10 cellular contexts compared by ENCODE assay signal in genomic region chr22:23204541-23205157, GRCh38. TPM values are rescaled to one million over a fixed set of nuclear protein-coding genes. Genes with fewer than 3 reads are reported as not detected.
DNase-seq lines count a peak whose midpoint lies in the region; ATAC-seq, FAIRE-seq and TF ChIP-seq lines count a peak whose summit lies in the region.
"Had no signal": no experiment of that assay in that cellular context is flagged by ENCODE, and none has a peak within 500 bp of the region (broad histone marks: within the 10 kb centered on the region; RNA-seq: fewer than 3 reads in every experiment).

No MANE protein-coding gene starts in this region.

- H3K27ac Mint-ChIP-seq in activated T-cell treated with anti-CD3 and anti-CD28 coated beads, Interleukin-2, amount 50 U/mL, for 24 hours = peak overlapping the region; percentile 22
- H3K27ac Mint-ChIP-seq in activated T-cell treated with anti-CD3 and anti-CD28 coated beads, Interleukin-2, amount 50 U/mL, for 72 hours = no peak overlapping the region
- H3K27ac Mint-ChIP-seq in HFFc6 = no peak overlapping the region
- H3K27ac Mint-ChIP-seq: B cell had no signal

- no peak overlapping the region for H3K4me3 Mint-ChIP-seq in activated T-cell treated with anti-CD3 and anti-CD28 coated beads, Interleukin-2, amount 50 U/mL, for 24 hours
- no peak overlapping the region for H3K4me3 Mint-ChIP-seq in activated T-cell treated with anti-CD3 and anti-CD28 coated beads, Interleukin-2, amount 50 U/mL, for 72 hours
- H3K4me3 Mint-ChIP-seq in HFFc6 = no peak overlapping the region
- H3K4me3 Mint-ChIP-seq: B cell had no signal

- H3K4me1 ChIP-seq in aorta (ENCODE audit: control insufficient read depth in 1 of 2, insufficient read depth in 2 of 2, low read length in 2 of 2) = peaks cover 0 to 4% of the 10 kb centered on the region in 2 donors

- H3K4me3 ChIP-seq in coronary artery = peak overlapping the region; percentile 34
- no peak overlapping the region for H3K4me3 ChIP-seq in aorta (ENCODE audit: low read length in 2 of 2)

- H3K27ac ChIP-seq in coronary artery (peak overlapping the region; percentile 50 to 87), aorta (ENCODE audit: low read depth in 1 of 2, low read length in 2 of 2) (peak overlapping the region in 1 of 2 donors; percentile 88)

- intact Hi-C loops in aorta (cut with DNase I) = no loop called here

- ATAC-seq in activated T-cell treated with anti-CD3 and anti-CD28 coated beads, Interleukin-2, amount 50 U/mL, for 72 hours (replicated peaks in 1 of 2) = no peak
- peak; percentile 61 for ATAC-seq in aorta (ENCODE audit: low FRiP score)

- no peaks in the 10 kb centered on the region for H3K36me3 ChIP-seq in aorta (ENCODE audit: control insufficient read depth in 1 of 2, insufficient read depth in 2 of 2, low read length in 1 of 2)

- no peak for DNase-seq in activated T-cell treated with anti-CD3 and anti-CD28 coated beads, Interleukin-2, amount 50 U/mL, for 24 hours
- no peak for DNase-seq in activated T-cell treated with anti-CD3 and anti-CD28 coated beads, Interleukin-2, amount 50 U/mL, for 72 hours
- DNase-seq in coronary artery (ENCODE audit: low spot score) (no peak), mucosa of gallbladder (ENCODE audit: low spot score) (peak; percentile 62), aorta (peak; percentile 83 to 86), T-helper 9 cell (no peak), RCC 7860 (ENCODE audit: low spot score) (no peak), HFFc6 (no peak)
- DNase-seq: NK-92 treated with Interleukin-12 subunit alpha and Interleukin-12 subunit beta, amount 100 ng/mL, for 24 hours had no signal

- 4 to 7% methylated on average over 11 of the region's 11 CpGs for WGBS in aorta, 2 donors

- FAIRE-seq in RCC 7860 (lab: Jason Lieb, UNC) = no peak

- H3K27me3 Mint-ChIP-seq in activated T-cell treated with anti-CD3 and anti-CD28 coated beads, Interleukin-2, amount 50 U/mL, for 24 hours = no peaks in the 10 kb centered on the region
- no peaks in the 10 kb centered on the region for H3K27me3 Mint-ChIP-seq in activated T-cell treated with anti-CD3 and anti-CD28 coated beads, Interleukin-2, amount 50 U/mL, for 72 hours (ENCODE audit: low read depth)
- no peaks in the 10 kb centered on the region; the same call in 1 of the 2 replicates for H3K27me3 Mint-ChIP-seq in HFFc6 (ENCODE audit: insufficient read depth)
- H3K27me3 Mint-ChIP-seq: B cell had no signal

- no peaks in the 10 kb centered on the region for H3K9me3 Mint-ChIP-seq in activated T-cell treated with anti-CD3 and anti-CD28 coated beads, Interleukin-2, amount 50 U/mL, for 24 hours
- no peaks in the 10 kb centered on the region for H3K9me3 Mint-ChIP-seq in activated T-cell treated with anti-CD3 and anti-CD28 coated beads, Interleukin-2, amount 50 U/mL, for 72 hours
- no peaks in the 10 kb centered on the region for H3K9me3 Mint-ChIP-seq in HFFc6

- H3K27me3 ChIP-seq in aorta (ENCODE audit: control insufficient read depth in 1 of 2, insufficient read depth in 2 of 2, low read length in 1 of 2) = no peaks in the 10 kb centered on the region

- H3K9me3 ChIP-seq in aorta (ENCODE audit: control insufficient read depth, low read length) = no peaks in the 10 kb centered on the region

- peaks cover 57% of the 10 kb centered on the region for H3K36me3 Mint-ChIP-seq in activated T-cell treated with anti-CD3 and anti-CD28 coated beads, Interleukin-2, amount 50 U/mL, for 24 hours (ENCODE audit: low read depth)
- peaks cover 2% of the 10 kb centered on the region in 2 donors for H3K36me3 Mint-ChIP-seq in activated T-cell treated with anti-CD3 and anti-CD28 coated beads, Interleukin-2, amount 50 U/mL, for 72 hours (ENCODE audit: insufficient read depth in 2 of 2)
- peaks cover 11% of the 10 kb centered on the region; the same call in 1 of the 2 replicates for H3K36me3 Mint-ChIP-seq in HFFc6 (ENCODE audit: low read depth)

- no peak for TF ChIP-seq CTCF in coronary artery (IDR thresholded peaks at IDR 0.05)
- TF ChIP-seq CTCF in HFFc6 (IDR thresholded peaks at IDR 0.05) = no peak

- peaks cover 49% of the 10 kb centered on the region for H3K4me1 Mint-ChIP-seq in activated T-cell treated with anti-CD3 and anti-CD28 coated beads, Interleukin-2, amount 50 U/mL, for 24 hours (ENCODE audit: low read depth)
- H3K4me1 Mint-ChIP-seq in activated T-cell treated with anti-CD3 and anti-CD28 coated beads, Interleukin-2, amount 50 U/mL, for 72 hours (ENCODE audit: low read depth) = peaks cover 19% of the 10 kb centered on the region
- peaks cover 3% of the 10 kb centered on the region for H3K4me1 Mint-ChIP-seq in HFFc6 (ENCODE audit: low read depth)

RNA-seq across cellular contexts. Expression of gene BCR, which starts 24.3 kb away (rescaled TPM):
- total RNA-seq in activated T-cell treated with anti-CD3 and anti-CD28 coated beads, Interleukin-2, amount 50 U/mL, for 72 hours = 10 to 100 TPM; 40.3 to 50.0 TPM
- total RNA-seq in mucosa of gallbladder (58.6 TPM), aorta (100 to 1,000 TPM; 113 to 120 TPM)
- 10 to 100 TPM in 1 of 2 donors, 1 to 10 TPM in 1; 5.3 to 30.1 TPM for polyA plus RNA-seq in aorta
- total RNA-seq in HFFc6 (2021; fragmentation: NEBNext Ultra II Directional; extraction: Animal tissue kit (Norgen Biotek cat#: 25700)) = 10 to 100 TPM; 28.0 to 41.3 (median 31.3) TPM

RNA-seq across cellular contexts. Expression of gene RAB36, which starts 59.4 kb away (rescaled TPM):
- under 1 TPM; 0.14 to 0.19 TPM for total RNA-seq in activated T-cell treated with anti-CD3 and anti-CD28 coated beads, Interleukin-2, amount 50 U/mL, for 72 hours
- 22.3 TPM for total RNA-seq in mucosa of gallbladder
- 1 to 10 TPM; 1.8 to 3.2 TPM for total RNA-seq in aorta
- 1 to 10 TPM; 1.0 to 2.1 TPM for polyA plus RNA-seq in aorta
- 1 to 10 TPM; 5.4 to 7.1 (median 6.3) TPM for total RNA-seq in HFFc6 (2021; fragmentation: NEBNext Ultra II Directional; extraction: Animal tissue kit (Norgen Biotek cat#: 25700))

Comparison
In these comparisons a context has a peak if more than half of its experiments do, and no peak if none do; other contexts are left out.
1. DNase-seq: peak in mucosa of gallbladder (single experiment) and aorta (2 of 2); none in activated T-cell treated with anti-CD3 and anti-CD28 coated beads, Interleukin-2, amount 50 U/mL, for 24 hours (single experiment), activated T-cell treated with anti-CD3 and anti-CD28 coated beads, Interleukin-2, amount 50 U/mL, for 72 hours (0 of 2), coronary artery (single experiment), T-helper 9 cell (single experiment), RCC 7860 (single experiment) and HFFc6 (single experiment).